In genomic region chr7:100152404-100152803, GRCh38 we compare ENCODE assay signal across 16 cellular contexts. TPM values are rescaled to one million over a fixed set of nuclear protein-coding genes. Genes with fewer than 3 reads are reported as not detected.
A peak's percentile ranks its signal among the peaks of the same experiment; 100 is the strongest.
DNase-seq lines count a peak whose midpoint lies in the region; ATAC-seq, FAIRE-seq and TF ChIP-seq lines count a peak whose summit lies in the region.
"Had no signal": no experiment of that assay in that cellular context is flagged by ENCODE, and none has a peak within 500 bp of the region (broad histone marks: within the 10 kb centered on the region; RNA-seq: fewer than 3 reads in every experiment).

No MANE protein-coding gene starts in this region.

- no peak for FAIRE-seq in D721Med (lab: Jason Lieb, UNC)
- FAIRE-seq: frontal cortex, pancreas, TTC549 had no signal

- H3K9me3 ChIP-seq in BLaER1 (no peaks in the 10 kb centered on the region), T-helper 17 cell (ENCODE audit: control insufficient read depth, low read length, poor library complexity, severe bottlenecking) (no peaks in the 10 kb centered on the region), lower lobe of right lung (no peaks in the 10 kb centered on the region)
- H3K9me3 ChIP-seq: MG63, pancreas, suprapubic skin had no signal

- H3K36me3 ChIP-seq in BLaER1 (peaks cover 56% of the 10 kb centered on the region), H7 (replicated peaks; ENCODE audit: control insufficient read depth, insufficient read depth, low read length) (peaks cover 22% of the 10 kb centered on the region), lower lobe of right lung (peaks cover 45% of the 10 kb centered on the region)
- H3K36me3 ChIP-seq: pancreas had no signal

- H3K4me1 ChIP-seq in BLaER1 (peaks cover 78% of the 10 kb centered on the region), lower lobe of right lung (peaks cover 62% of the 10 kb centered on the region)

- no peak overlapping the region for H3K9ac ChIP-seq in BLaER1

- H3K27ac ChIP-seq in BLaER1 (no peak overlapping the region), lower lobe of right lung (peak overlapping the region; percentile 18)
- H3K27ac ChIP-seq: pancreas, suprapubic skin had no signal

- H3K4me1 Mint-ChIP-seq in T-helper 17 cell, result peaks cover 35% of the 10 kb centered on the region

- H4K20me1 ChIP-seq in BLaER1, result peaks cover 52% of the 10 kb centered on the region

- intact Hi-C loops in lower lobe of right lung (cut with DNase I), result no loop called here

- TF ChIP-seq CTCF in lower lobe of right lung (IDR thresholded peaks at IDR 0.05), result no peak
- TF ChIP-seq CTCF in D721Med (IDR thresholded peaks at IDR 0.05; ENCODE audit: insufficient read depth, missing control alignments), result no peak

- DNase-seq in H7, result peak; percentile 19
- DNase-seq in T-helper 17 cell, result no peak
- no peak for DNase-seq in lower lobe of right lung
- no peak for DNase-seq in NCI-H2196 (lab: John Stamatoyannopoulos, UW; ENCODE audit: unreplicated experiment)
- DNase-seq in NCI-H2227 treated with DMSO at 0.1 percent for 48 hours (lab: John Stamatoyannopoulos, UW), result no peak
- DNase-seq in D721Med (ENCODE audit: insufficient read length, low spot score), result no peak
- DNase-seq: COR-L47; MG63; NCI-H748 treated with DMSO at 0.1 percent for 48 hours; pancreas; stimulated activated CD4-positive, alpha-beta T cell treated with anti-CD3 and anti-CD28 coated beads, Interleukin-4, amount 100 ng/mL, for 4 hours had no signal

- no peak for ATAC-seq in T-helper 17 cell
- ATAC-seq in lower lobe of right lung, result no peak
- no peak for ATAC-seq in GM18870 (IDR thresholded peaks at IDR 0.05; ENCODE audit: unreplicated experiment)
- ATAC-seq: pancreas had no signal

- peaks cover 11% of the 10 kb centered on the region for H3K36me3 Mint-ChIP-seq in T-helper 17 cell (ENCODE audit: low read depth)

- no peaks in the 10 kb centered on the region for H3K27me3 Mint-ChIP-seq in T-helper 17 cell

- H3K4me3 Mint-ChIP-seq in T-helper 17 cell, result no peak overlapping the region

- H3K27me3 ChIP-seq in BLaER1 (no peaks in the 10 kb centered on the region), H7 (ENCODE audit: control insufficient read depth, insufficient read depth, low read length) (no peaks in the 10 kb centered on the region), lower lobe of right lung (ENCODE audit: low read depth) (no peaks in the 10 kb centered on the region)
- H3K27me3 ChIP-seq: MG63, pancreas, suprapubic skin had no signal

- H3K4me3 ChIP-seq in BLaER1 (no peak overlapping the region), H7 (ENCODE audit: insufficient read depth, low read depth, low read length) (no peak overlapping the region), lower lobe of right lung (no peak overlapping the region)
- H3K4me3 ChIP-seq: MG63, pancreas, suprapubic skin had no signal

- peak overlapping the region; percentile 49 for H3K4me2 ChIP-seq in BLaER1

- peak overlapping the region; percentile 98 for H3K27ac Mint-ChIP-seq in T-helper 17 cell

RNA-seq across cellular contexts. Expression of gene LAMTOR4, which starts 3.7 kb away (rescaled TPM):
- total RNA-seq in H7 (2014; rRNA removed; shearing (Covaris generic)), result 143 and 165 TPM in 2 replicates
- total RNA-seq in T-helper 17 cell (100 to 1,000 TPM; 124 to 135 TPM), lower lobe of right lung (131 TPM)

RNA-seq across cellular contexts. Expression of gene TRAPPC14, which starts 6.1 kb away (rescaled TPM):
- 13.6 and 14.8 TPM in 2 replicates for total RNA-seq in H7 (2014; rRNA removed; shearing (Covaris generic))
- total RNA-seq in T-helper 17 cell, result 10 to 100 TPM; 45.8 to 46.9 TPM
- 24.3 TPM for total RNA-seq in lower lobe of right lung

RNA-seq across cellular contexts. Expression of gene GAL3ST4, which starts 16.0 kb away (rescaled TPM):
- 0.73 and 3.1 TPM in 2 replicates for total RNA-seq in H7 (2014; rRNA removed; shearing (Covaris generic))
- 1 to 10 TPM; 5.0 to 6.5 TPM for total RNA-seq in T-helper 17 cell
- total RNA-seq in lower lobe of right lung, result 5.3 TPM

RNA-seq across cellular contexts. Expression of gene GPC2, which starts 24.8 kb away (rescaled TPM):
- 39.1 and 65.8 TPM in 2 replicates for total RNA-seq in H7 (2014; rRNA removed; shearing (Covaris generic))
- total RNA-seq in T-helper 17 cell (1 to 10 TPM; 5.0 to 8.5 TPM), lower lobe of right lung (0.77 TPM)

RNA-seq across cellular contexts. Expression of gene STAG3, which starts 25.3 kb away (rescaled TPM):
- total RNA-seq in H7 (2014; rRNA removed; shearing (Covaris generic)), result 2.4 and 10.3 TPM in 2 replicates
- 1 to 10 TPM; 4.0 to 4.8 TPM for total RNA-seq in T-helper 17 cell
- 4.1 TPM for total RNA-seq in lower lobe of right lung
